In the genomic region with DNA sequence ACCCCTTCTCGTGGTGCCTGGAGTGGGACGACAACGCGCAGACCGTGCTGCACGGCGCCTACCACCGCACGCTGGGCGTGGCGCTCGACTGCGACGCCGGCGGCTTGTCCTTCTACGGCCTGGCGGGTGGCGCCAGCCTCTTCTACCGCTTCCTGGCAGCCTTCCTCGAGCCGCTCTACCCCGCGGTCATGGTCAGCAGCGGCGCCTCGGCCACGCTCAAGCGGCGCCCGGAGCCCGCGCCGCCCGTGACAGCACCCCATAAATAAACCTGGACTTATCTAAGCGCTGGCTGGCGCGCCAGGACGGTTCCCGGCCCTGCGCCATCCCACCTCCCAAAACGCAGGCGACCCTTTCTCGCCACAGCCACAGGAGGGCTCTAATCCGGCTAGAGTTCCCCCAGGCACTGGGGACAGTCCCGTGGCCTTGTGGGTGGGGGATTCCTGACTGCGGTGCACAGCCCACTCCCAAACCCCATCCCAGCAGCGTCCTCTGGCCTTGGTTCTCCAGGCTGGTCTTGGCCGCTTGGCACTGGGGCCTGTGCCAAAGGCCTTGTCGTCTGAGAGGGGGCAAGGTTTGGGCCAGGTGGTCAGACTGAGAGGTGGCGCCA, we compare ENCODE assay signal across 6 cellular contexts. TPM values are rescaled to one million over a fixed set of nuclear protein-coding genes. Genes with fewer than 3 reads are reported as not detected.
A peak's percentile ranks its signal among the peaks of the same experiment; 100 is the strongest.
DNase-seq lines count a peak whose midpoint lies in the region; ATAC-seq and TF ChIP-seq lines count a peak whose summit lies in the region.

No MANE protein-coding gene starts in this region.

- H3K9me3 ChIP-seq in GM23248 (ENCODE audit: low read depth) (no peaks in the 10 kb centered on the region), heart right ventricle (no peaks in the 10 kb centered on the region)

- TF ChIP-seq CTCF in heart right ventricle (IDR thresholded peaks at IDR 0.05), result peak in 7 of 9 donors; percentile 25 to 59 (median 35)

- intact Hi-C loops in activated CD4-positive, alpha-beta memory T cell treated with anti-CD3 and anti-CD28 coated beads for 36 hours (cut with micrococcal nuclease), result loop anchor here (5.0 kb wide), 1 partner anchor 35 kb away; no protein-coding TSS in a partner anchor
- intact Hi-C loops in heart right ventricle (cut with DNase I), result loop anchor here in 1 of 10 donors (5.0 kb wide), 1 partner anchor 35 kb away; no protein-coding TSS in a partner anchor

- H3K4me3 ChIP-seq in GM23248 (no peak overlapping the region), heart right ventricle (peak overlapping the region in 9 of 10 donors; percentile 24 to 57 (median 53))

- H3K27ac Mint-ChIP-seq in activated CD4-positive, alpha-beta memory T cell treated with anti-CD3 and anti-CD28 coated beads for 36 hours, result peak overlapping the region; percentile 13

- H3K27me3 Mint-ChIP-seq in activated CD4-positive, alpha-beta memory T cell treated with anti-CD3 and anti-CD28 coated beads for 36 hours, result no peaks in the 10 kb centered on the region

- DNase-seq in GM23248 (peak; percentile 47), heart right ventricle (peak; percentile 78 to 84), KBM-7 (no peak)
- DNase-seq in activated CD4-positive, alpha-beta memory T cell treated with anti-CD3 and anti-CD28 coated beads for 36 hours, result peak; percentile 67
- peak; percentile 67 for DNase-seq in stimulated activated CD8-positive, alpha-beta memory T cell treated with anti-CD3 and anti-CD28 coated beads, Interleukin-4, amount 100 ng/mL, for 48 hours

- H3K79me2 ChIP-seq in GM23248 (ENCODE audit: insufficient read depth), result no peaks in the 10 kb centered on the region

- no peaks in the 10 kb centered on the region for H3K27me3 ChIP-seq in GM23248 (replicated peaks; ENCODE audit: insufficient read depth)
- H3K27me3 ChIP-seq in heart right ventricle, result no peaks in the 10 kb centered on the region

- no peaks in the 10 kb centered on the region for H3K36me3 Mint-ChIP-seq in activated CD4-positive, alpha-beta memory T cell treated with anti-CD3 and anti-CD28 coated beads for 36 hours

- H3K4me1 ChIP-seq in GM23248 (ENCODE audit: insufficient read depth) (peaks cover 26% of the 10 kb centered on the region), heart right ventricle (peaks cover 7 to 43% (median 28%) of the 10 kb centered on the region in 9 donors)

- in situ Hi-C loops in GM23248 (cut with MboI), result no loop called here
- in situ Hi-C loops in KBM-7 (cut with MboI; ENCODE audit: low pct_unique_long_range_greater_than_20kb, low sequenced_read_pairs), result no loop called here

- H3K9ac ChIP-seq in GM23248, result peak overlapping the region; percentile 54

- ATAC-seq in heart right ventricle, result peak; percentile 87 to 93 (median 90)
- no peak for ATAC-seq in HG03520 (IDR thresholded peaks at IDR 0.05; ENCODE audit: unreplicated experiment)

- H3F3A ChIP-seq in GM23248 (ENCODE audit: insufficient read depth), result peaks cover 10% of the 10 kb centered on the region

- H3K4me3 Mint-ChIP-seq in activated CD4-positive, alpha-beta memory T cell treated with anti-CD3 and anti-CD28 coated beads for 36 hours, result peak overlapping the region; percentile 59

- no peak overlapping the region for H3K4me2 ChIP-seq in GM23248 (ENCODE audit: unreplicated experiment)

- H4K20me1 ChIP-seq in GM23248 (ENCODE audit: insufficient read depth), result no peaks in the 10 kb centered on the region

- H3K36me3 ChIP-seq in GM23248 (ENCODE audit: low read depth), result no peaks in the 10 kb centered on the region
- H3K36me3 ChIP-seq in heart right ventricle, result no peaks in the 10 kb centered on the region

- H3K9me3 Mint-ChIP-seq in activated CD4-positive, alpha-beta memory T cell treated with anti-CD3 and anti-CD28 coated beads for 36 hours, result no peaks in the 10 kb centered on the region

- H3K27ac ChIP-seq in GM23248 (peak overlapping the region; percentile 77), heart right ventricle (peak overlapping the region; percentile 70 to 90 (median 88))

- POLR2A ChIA-PET in activated CD4-positive, alpha-beta memory T cell treated with anti-CD3 and anti-CD28 coated beads for 36 hours (lab: Charles Lee), result interaction anchor here (1.0 kb wide), 1 partner anchor 53 kb away, joined by 4 read pairs; no protein-coding TSS in a partner anchor

- CTCF ChIA-PET in activated CD4-positive, alpha-beta memory T cell treated with anti-CD3 and anti-CD28 coated beads for 36 hours (lab: Charles Lee), result interaction anchor here (1.4 to 1.9 kb wide), 2 partner anchors 10 to 116 kb away, joined by 3 to 9 read pairs; a partner anchor contains a TSS

- H3K4me1 Mint-ChIP-seq in activated CD4-positive, alpha-beta memory T cell treated with anti-CD3 and anti-CD28 coated beads for 36 hours (ENCODE audit: low read depth), result peaks cover 25% of the 10 kb centered on the region

- peak overlapping the region; percentile 56 for H2AFZ ChIP-seq in GM23248

- H3K9me2 ChIP-seq in GM23248 (ENCODE audit: insufficient read depth), result no peaks in the 10 kb centered on the region

- 32 to 41% methylated on average over 51 of the region's 51 CpGs for WGBS in GM23248 (ENCODE audit: low coverage in 1 of 2, low lambda C conversion rate in 2 of 2, missing lambda C conversion rate in 2 of 2), 2 experiments
- WGBS in heart right ventricle, 2 donors, result 4 to 5% methylated on average over 48 to 51 of the region's 51 CpGs

RNA-seq across cellular contexts. Expression of a gene that starts 10.2 kb away (rescaled TPM):
- 10.6 and 11.1 TPM in 2 replicates for total RNA-seq in GM23248 (2014; rRNA removed; shearing (Covaris generic))
- polyA plus RNA-seq in GM23248 (2016; fragmentation: Nextera tagmentation; extraction: Ambion mirVana) (4.8 and 5.4 TPM in 2 replicates), heart right ventricle (10 to 100 TPM in 1 of 2 donors, 1 to 10 TPM in 1; 3.6 to 12.4 TPM)
- 1 to 10 TPM; 6.7 to 7.7 TPM for total RNA-seq in activated CD4-positive, alpha-beta memory T cell treated with anti-CD3 and anti-CD28 coated beads for 36 hours
- total RNA-seq in heart right ventricle, result 10 to 100 TPM in 8 of 10 donors, 1 to 10 TPM in 2; 7.5 to 17.4 (median 11.9) TPM

RNA-seq across cellular contexts. Expression of a gene that starts 30.6 kb away (rescaled TPM):
- total RNA-seq in GM23248 (2014; rRNA removed; shearing (Covaris generic)), result 19.9 and 25.5 TPM in 2 replicates
- polyA plus RNA-seq in GM23248 (2016; fragmentation: Nextera tagmentation; extraction: Ambion mirVana) (6.5 and 7.7 TPM in 2 replicates), heart right ventricle (10 to 100 TPM; 11.8 to 19.2 TPM)
- 10 to 100 TPM; 20.6 to 23.3 TPM for total RNA-seq in activated CD4-positive, alpha-beta memory T cell treated with anti-CD3 and anti-CD28 coated beads for 36 hours
- 10 to 100 TPM; 19.6 to 41.1 (median 29.6) TPM for total RNA-seq in heart right ventricle

RNA-seq across cellular contexts. Expression of a gene that starts 30.8 kb away (rescaled TPM):
- 215 and 287 TPM in 2 replicates for total RNA-seq in GM23248 (2014; rRNA removed; shearing (Covaris generic))
- polyA plus RNA-seq in GM23248 (2016; fragmentation: Nextera tagmentation; extraction: Ambion mirVana), result 511 and 522 TPM in 2 replicates
- total RNA-seq in activated CD4-positive, alpha-beta memory T cell treated with anti-CD3 and anti-CD28 coated beads for 36 hours, result 100 to 1,000 TPM; 249 to 261 TPM
- total RNA-seq in heart right ventricle, result 1,000 to 10,000 TPM in 1 of 10 donors, 100 to 1,000 TPM in 9; 678 to 1,003 (median 867) TPM
- polyA plus RNA-seq in heart right ventricle, result 1,000 to 10,000 TPM in 1 of 2 donors, 100 to 1,000 TPM in 1; 870 to 2,296 TPM

RNA-seq across cellular contexts. Expression of a gene that starts 32.2 kb away (rescaled TPM):
- total RNA-seq in GM23248 (2014; rRNA removed; shearing (Covaris generic)), result 1.3 and 3.8 TPM in 2 replicates
- polyA plus RNA-seq in GM23248 (2016; fragmentation: Nextera tagmentation; extraction: Ambion mirVana), result 9.8 and 11.3 TPM in 2 replicates
- total RNA-seq in activated CD4-positive, alpha-beta memory T cell treated with anti-CD3 and anti-CD28 coated beads for 36 hours, result 1 to 10 TPM; 6.5 to 8.2 TPM
- 1 to 10 TPM; 4.7 to 7.9 (median 5.2) TPM for total RNA-seq in heart right ventricle
- polyA plus RNA-seq in heart right ventricle, result 1 to 10 TPM; 3.1 to 7.2 TPM

RNA-seq across cellular contexts. Expression of a gene that starts 53.9 kb away (rescaled TPM):
- total RNA-seq in GM23248 (2014; rRNA removed; shearing (Covaris generic)), result 51.5 and 60.8 TPM in 2 replicates
- 66.5 and 67.9 TPM in 2 replicates for polyA plus RNA-seq in GM23248 (2016; fragmentation: Nextera tagmentation; extraction: Ambion mirVana)
- 10 to 100 TPM; 65.2 to 70.8 TPM for total RNA-seq in activated CD4-positive, alpha-beta memory T cell treated with anti-CD3 and anti-CD28 coated beads for 36 hours
- total RNA-seq in heart right ventricle, result 10 to 100 TPM; 17.1 to 33.3 (median 21.6) TPM
- polyA plus RNA-seq in heart right ventricle, result 10 to 100 TPM; 50.0 to 71.7 TPM
